Comparison of ENCODE assay signal across 1 cellular context in genomic region chr14:50532502-50533313, GRCh38.
TF ChIP-seq lines count a peak whose summit lies in the region.

Gene MAP4K5 (minus strand): TSS chr14:50532569. CDS start chr14:50532049, 520 bp downstream.

TF ChIP-seq in HepG2, 621 proteins besides CTCF, POLR2A, EP300 and RAD21 (continued from another document and continues in another):
- TF ChIP-seq ZNF792 (CRISPR knock-in tag; IDR thresholded peaks at IDR 0.05) (peak; percentile 13; the same call in 1 of the 2 replicates), DDIT3 (CRISPR knock-in tag; IDR thresholded peaks at IDR 0.05) (no peak), ETS1 (CRISPR knock-in tag; IDR thresholded peaks at IDR 0.05) (no peak), ETV5 (CRISPR knock-in tag; IDR thresholded peaks at IDR 0.05; ENCODE audit: borderline replicate concordance) (peak; percentile 48; the same call in 1 of the 2 replicates), ZSCAN25 (CRISPR knock-in tag; IDR thresholded peaks at IDR 0.05) (no peak), RXRA (CRISPR knock-in tag; IDR thresholded peaks at IDR 0.05) (peak; percentile 71), ZNF704 (CRISPR knock-in tag; IDR thresholded peaks at IDR 0.05; ENCODE audit: borderline replicate concordance) (no peak; the same call in 1 of the 2 replicates), HIC2 (CRISPR knock-in tag; IDR thresholded peaks at IDR 0.05; ENCODE audit: low read depth) (peak; percentile 79), RERE (CRISPR knock-in tag; IDR thresholded peaks at IDR 0.05; ENCODE audit: low read depth) (no peak), SYNCRIP (IDR thresholded peaks at IDR 0.05; ENCODE audit: insufficient read depth, low read depth, low read length) (no peak), HES4 (CRISPR knock-in tag; IDR thresholded peaks at IDR 0.05; ENCODE audit: borderline replicate concordance) (no peak), ZNF496 (CRISPR knock-in tag; IDR thresholded peaks at IDR 0.05; ENCODE audit: insufficient replicate concordance) (no peak), BRD4 (CRISPR knock-in tag; IDR thresholded peaks at IDR 0.05) (no peak), UBTF (CRISPR knock-in tag; IDR thresholded peaks at IDR 0.05) (peak; percentile 88; the same call in 1 of the 2 replicates), HIVEP1 (CRISPR knock-in tag; IDR thresholded peaks at IDR 0.05) (no peak), ZNF746 (CRISPR knock-in tag; IDR thresholded peaks at IDR 0.05) (0 out of 2 replicates have a peak, but pooled peaks have one; percentile 11), ZNF777 (CRISPR knock-in tag; IDR thresholded peaks at IDR 0.05) (peak; percentile 37; the same call in 1 of the 2 replicates), TP53 (CRISPR knock-in tag; conservative IDR thresholded peaks at IDR 0.05) (no peak), SMC3 (IDR thresholded peaks at IDR 0.05; ENCODE audit: low read length) (peak; percentile 22; the same call in 1 of the 2 replicates), RBM22 (optimal IDR thresholded peaks at IDR 0.05; ENCODE audit: low read length) (no peak), FIP1L1 (IDR thresholded peaks at IDR 0.05; ENCODE audit: borderline replicate concordance, insufficient read depth, low read depth, low read length) (no peak), AHR (CRISPR knock-in tag; IDR thresholded peaks at IDR 0.05) (peak; percentile 65; the same call in 1 of the 2 replicates), EHMT2 (IDR thresholded peaks at IDR 0.05; ENCODE audit: borderline replicate concordance, low read depth, low read length) (no peak), CSRNP2 (CRISPR knock-in tag; conservative IDR thresholded peaks at IDR 0.05; ENCODE audit: low read depth) (0 out of 2 replicates have a peak, but pooled peaks have one; percentile 44), ZGPAT (CRISPR knock-in tag; IDR thresholded peaks at IDR 0.05) (peak; percentile 59; the same call in 1 of the 2 replicates), RFXAP (CRISPR knock-in tag; IDR thresholded peaks at IDR 0.05; ENCODE audit: borderline replicate concordance) (no peak; the same call in 1 of the 2 replicates), BCL6 (CRISPR knock-in tag; IDR thresholded peaks at IDR 0.05) (peak; percentile 57), GLI4 (CRISPR knock-in tag; IDR thresholded peaks at IDR 0.05; ENCODE audit: borderline replicate concordance) (no peak), CSRNP1 (CRISPR knock-in tag; IDR thresholded peaks at IDR 0.05) (no peak; the same call in 1 of the 2 replicates), FOXA1 (IDR thresholded peaks at IDR 0.05) (no peak), FOXA1 (CRISPR knock-in tag; IDR thresholded peaks at IDR 0.05) (no peak), ZNF280D (CRISPR knock-in tag; IDR thresholded peaks at IDR 0.05) (no peak), MTERF4 (CRISPR knock-in tag; IDR thresholded peaks at IDR 0.05) (no peak), ZNF816 (CRISPR knock-in tag; IDR thresholded peaks at IDR 0.05; ENCODE audit: borderline replicate concordance) (no peak)
